In the genomic region with DNA sequence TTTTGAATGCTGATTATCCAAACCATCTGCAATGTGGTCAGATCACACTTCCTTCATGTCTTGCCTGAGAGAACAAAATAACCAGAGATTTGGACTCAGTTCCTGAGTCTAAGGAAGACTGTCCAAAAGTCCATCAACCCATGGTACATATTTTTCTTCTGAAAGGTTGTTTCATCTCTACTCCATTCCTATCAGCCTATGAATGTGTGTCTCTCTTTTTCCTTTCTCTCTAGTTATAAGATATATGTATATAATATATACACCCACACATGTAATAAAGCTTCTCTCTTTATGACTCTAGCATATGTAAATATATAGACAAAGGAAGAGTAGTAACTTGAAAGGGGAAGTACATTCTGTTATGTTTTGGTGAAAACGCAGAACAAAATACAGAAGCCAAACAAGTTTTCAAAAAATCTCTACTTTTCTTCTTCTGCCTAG, we compare ENCODE assay signal across 10 cellular contexts.
DNase-seq lines count a peak whose midpoint lies in the region; ATAC-seq lines count a peak whose summit lies in the region.
"Had no signal": no experiment of that assay in that cellular context is flagged by ENCODE, and none has a peak within 500 bp of the region (broad histone marks: within the 10 kb centered on the region; RNA-seq: fewer than 3 reads in every experiment).

No MANE protein-coding gene starts in this region.

- no peaks in the 10 kb centered on the region for H3K27me3 Mint-ChIP-seq in stimulated activated naive CD8-positive, alpha-beta T cell treated with anti-CD3 and anti-CD28 coated beads, Interleukin-15, amount 100 ng/mL, for 72 hours

- no peak for DNase-seq in stimulated activated naive CD8-positive, alpha-beta T cell treated with anti-CD3 and anti-CD28 coated beads, Interleukin-15, Interleukin-2, amounts not matched to agents 100 U/mL and 50 U/mL, for 24 hours
- DNase-seq in stimulated activated naive CD8-positive, alpha-beta T cell treated with anti-CD3 and anti-CD28 coated beads, Interleukin-15, amount 100 ng/mL, for 72 hours, result no peak
- DNase-seq in SIG-M5 (lab: John Stamatoyannopoulos, UW), result peak; percentile 27
- no peak for DNase-seq in NCI-H1436 treated with DMSO at 0.1 percent for 48 hours (lab: John Stamatoyannopoulos, UW)
- DNase-seq in NCI-H2107 (lab: John Stamatoyannopoulos, UW), result no peak
- no peak for DNase-seq in 8988T
- DNase-seq in Ammon's horn (ENCODE audit: low spot score), result no peak
- DNase-seq: nephron progenitor cell; NK-92 treated with Interleukin-12 subunit alpha and Interleukin-12 subunit beta, amount 100 ng/mL, for 24 hours had no signal

- H3K27ac Mint-ChIP-seq in stimulated activated naive CD8-positive, alpha-beta T cell treated with anti-CD3 and anti-CD28 coated beads, Interleukin-15, amount 100 ng/mL, for 72 hours, result no peak overlapping the region
- H3K27ac Mint-ChIP-seq: nephron progenitor cell had no signal

- H3K4me1 Mint-ChIP-seq in stimulated activated naive CD8-positive, alpha-beta T cell treated with anti-CD3 and anti-CD28 coated beads, Interleukin-15, amount 100 ng/mL, for 72 hours, result no peaks in the 10 kb centered on the region
- H3K4me1 Mint-ChIP-seq: nephron progenitor cell had no signal

- ATAC-seq in stimulated activated naive CD8-positive, alpha-beta T cell treated with anti-CD3 and anti-CD28 coated beads, Interleukin-15, Interleukin-2, amounts not matched to agents 100 U/mL and 50 U/mL, for 24 hours, result peak; percentile 28
- no peak for ATAC-seq in stimulated activated naive CD8-positive, alpha-beta T cell treated with anti-CD3 and anti-CD28 coated beads, Interleukin-15, amount 100 ng/mL, for 72 hours
- peak; percentile 96 for ATAC-seq in HG03045 (IDR thresholded peaks at IDR 0.05; ENCODE audit: unreplicated experiment)

- H3K9me3 Mint-ChIP-seq in stimulated activated naive CD8-positive, alpha-beta T cell treated with anti-CD3 and anti-CD28 coated beads, Interleukin-15, amount 100 ng/mL, for 72 hours, result peaks cover 0 to 9% of the 10 kb centered on the region in 2 donors
- H3K9me3 Mint-ChIP-seq: nephron progenitor cell had no signal

- H3K4me3 Mint-ChIP-seq in stimulated activated naive CD8-positive, alpha-beta T cell treated with anti-CD3 and anti-CD28 coated beads, Interleukin-15, amount 100 ng/mL, for 72 hours, result no peak overlapping the region
- H3K4me3 Mint-ChIP-seq: nephron progenitor cell had no signal
